In genomic region chr1:25809283-25809926, GRCh38 we compare ENCODE assay signal across 1 cellular context.
TF ChIP-seq lines count a peak whose summit lies in the region.

No MANE protein-coding gene starts in this region.

TF ChIP-seq in WTC11, 78 proteins besides CTCF, POLR2A, EP300 and RAD21 (continued from another document):
- TF ChIP-seq ERG (CRISPR knock-in tag; IDR thresholded peaks at IDR 0.05) (no peak), ATF2 (CRISPR knock-in tag; IDR thresholded peaks at IDR 0.05; ENCODE audit: borderline replicate concordance, low read depth) (no peak), PRDM15 (CRISPR knock-in tag; IDR thresholded peaks at IDR 0.05) (no peak), ZNF232 (CRISPR knock-in tag; IDR thresholded peaks at IDR 0.05) (no peak), ZNF138 (CRISPR knock-in tag; conservative IDR thresholded peaks at IDR 0.05) (no peak)
